16 cellular contexts compared by ENCODE assay signal in genomic region chr3:4894891-4895530, GRCh38.
A peak's percentile ranks its signal among the peaks of the same experiment; 100 is the strongest.
DNase-seq lines count a peak whose midpoint lies in the region; ATAC-seq, FAIRE-seq and TF ChIP-seq lines count a peak whose summit lies in the region.
"Had no signal": no experiment of that assay in that cellular context is flagged by ENCODE, and none has a peak within 500 bp of the region (broad histone marks: within the 10 kb centered on the region; RNA-seq: fewer than 3 reads in every experiment).

No MANE protein-coding gene starts in this region.

- no peak overlapping the region for H3K14ac ChIP-seq in neuronal stem cell (ENCODE audit: low read length)

- H3K27ac ChIP-seq in neuronal stem cell (replicated peaks; ENCODE audit: low read length), result no peak overlapping the region
- H3K27ac ChIP-seq in adrenal gland, result no peak overlapping the region
- H3K27ac ChIP-seq: A549 had no signal

- H3K4me2 ChIP-seq in neuronal stem cell (ENCODE audit: insufficient read depth, low read length, poor library complexity, severe bottlenecking), result no peak overlapping the region
- H3K4me2 ChIP-seq: A549 had no signal

- TF ChIP-seq POLR2A in adrenal gland (IDR thresholded peaks at IDR 0.05), result no peak

- H3K9me3 Mint-ChIP-seq in T-cell, result no peaks in the 10 kb centered on the region
- H3K9me3 Mint-ChIP-seq: CD8-positive, alpha-beta memory T cell had no signal

- H3K79me1 ChIP-seq in neuronal stem cell (ENCODE audit: low read depth, low read length), result no peaks in the 10 kb centered on the region

- H2AFZ ChIP-seq in neuronal stem cell (ENCODE audit: low read length), result no peak overlapping the region

- H3K9me3 ChIP-seq in neuronal stem cell (replicated peaks in 1 of 2; ENCODE audit: control insufficient read depth in 2 of 2, insufficient read depth in 1 of 2, low read depth in 1 of 2, low read length in 2 of 2) (no peaks in the 10 kb centered on the region), adrenal gland (replicated peaks in 1 of 3) (no peaks in the 10 kb centered on the region)
- H3K9me3 ChIP-seq: A549, BE2C, Caco-2, HAP-1 had no signal

- peak; percentile 35 for DNase-seq in NCI-H82 treated with DMSO at 0.1 percent for 48 hours (lab: John Stamatoyannopoulos, UW; ENCODE audit: unreplicated experiment)
- DNase-seq in choroid plexus epithelial cell (ENCODE audit: low read depth), result peak; percentile 60
- no peak for DNase-seq in neuronal stem cell (ENCODE audit: low spot score)
- DNase-seq in T-cell, result no peak
- no peak for DNase-seq in adrenal gland
- no peak for DNase-seq in RCC 7860 (ENCODE audit: low spot score)
- DNase-seq: BE2C; Caco-2; CD8-positive, alpha-beta memory T cell; GF-D8 had no signal

- no peak overlapping the region for H2BK12ac ChIP-seq in neuronal stem cell (ENCODE audit: low read length)

- no peak overlapping the region for H3K9ac ChIP-seq in neuronal stem cell (ENCODE audit: low read depth, low read length, poor library complexity)

- H3K4me3 Mint-ChIP-seq in T-cell, result no peak overlapping the region
- H3K4me3 Mint-ChIP-seq: CD8-positive, alpha-beta memory T cell had no signal

- no peak for FAIRE-seq in RCC 7860 (lab: Jason Lieb, UNC)
- FAIRE-seq: A549, GM19239, H1, HepG2, HTR-8/SVneo had no signal

- H2BK120ac ChIP-seq in neuronal stem cell (ENCODE audit: low read depth, low read length), result no peak overlapping the region

- H4K91ac ChIP-seq in neuronal stem cell (ENCODE audit: low read depth, low read length, poor library complexity), result no peak overlapping the region

- POLR2A ChIA-PET in T-cell (lab: Charles Lee), result no interaction called here

- H2AK5ac ChIP-seq in neuronal stem cell (ENCODE audit: low read depth, low read length), result no peak overlapping the region

- H3K27me3 ChIP-seq in neuronal stem cell (ENCODE audit: control insufficient read depth in 3 of 3, insufficient read depth in 3 of 3, low read depth in 1 of 3, low read length in 3 of 3), result peaks cover 0 to 2% (median 0%) of the 10 kb centered on the region in 3 experiments
- no peaks in the 10 kb centered on the region for H3K27me3 ChIP-seq in adrenal gland
- H3K27me3 ChIP-seq: BE2C had no signal

- H3K36me3 ChIP-seq in neuronal stem cell (replicated peaks in 1 of 2; ENCODE audit: control insufficient read depth in 2 of 2, insufficient read depth in 2 of 2, low read length in 2 of 2), result no peaks in the 10 kb centered on the region
- no peaks in the 10 kb centered on the region for H3K36me3 ChIP-seq in adrenal gland (replicated peaks in 1 of 2)
- H3K36me3 ChIP-seq: BE2C, HAP-1 had no signal

- H3K36me3 Mint-ChIP-seq in T-cell, result no peaks in the 10 kb centered on the region
- H3K36me3 Mint-ChIP-seq: CD8-positive, alpha-beta memory T cell had no signal

- H2BK5ac ChIP-seq in neuronal stem cell (ENCODE audit: low read length), result no peak overlapping the region

- H3K23ac ChIP-seq in neuronal stem cell (ENCODE audit: low read depth, low read length, poor library complexity), result no peak overlapping the region

- H3K4ac ChIP-seq in neuronal stem cell (ENCODE audit: low read length), result no peak overlapping the region

- peaks cover 13 to 24% (median 18%) of the 10 kb centered on the region in 3 donors for H3K4me1 Mint-ChIP-seq in T-cell

- H3K4me1 ChIP-seq in neuronal stem cell (ENCODE audit: control insufficient read depth in 2 of 2, insufficient read depth in 1 of 2, low read depth in 1 of 2, low read length in 2 of 2), result peaks cover 0 to 2% of the 10 kb centered on the region in 2 donors
- peaks cover 17 to 28% of the 10 kb centered on the region in 2 donors for H3K4me1 ChIP-seq in adrenal gland (replicated peaks in 1 of 2)
- H3K4me1 ChIP-seq: BE2C, Caco-2, HAP-1 had no signal

- no peak overlapping the region for H2BK15ac ChIP-seq in neuronal stem cell (ENCODE audit: low read length)

- TF ChIP-seq CTCF in choroid plexus epithelial cell (conservative IDR thresholded peaks at IDR 0.05; ENCODE audit: low read depth, low read length) (no peak), adrenal gland (IDR thresholded peaks at IDR 0.05) (no peak)

- no peak for ATAC-seq in T-cell (replicated peaks in 1 of 4)
- ATAC-seq: A549, HepG2 had no signal

- H3K27ac Mint-ChIP-seq in T-cell, result peak overlapping the region in 1 of 2 donors; percentile 5

- H4K8ac ChIP-seq in neuronal stem cell (ENCODE audit: low read depth, low read length), result no peak overlapping the region

- peak overlapping the region; percentile 60 for H3K18ac ChIP-seq in neuronal stem cell (ENCODE audit: low read length)

- WGBS in neuronal stem cell (ENCODE audit: extremely low coverage in 2 of 2, insufficient read length in 2 of 2, insufficient replicate concordance in 1 of 2), 2 donors, result no CpG with 5 or more reads among the region's 10 CpGs
- WGBS in adrenal gland, 4 donors, result 87 to 90% (median 88%) methylated on average over 9 to 10 of the region's 10 CpGs

- H3K4me3 ChIP-seq in choroid plexus epithelial cell (ENCODE audit: low read depth, low read length), result no peak overlapping the region
- H3K4me3 ChIP-seq in neuronal stem cell (ENCODE audit: low read length in 2 of 2), result no peak overlapping the region
- no peak overlapping the region for H3K4me3 ChIP-seq in adrenal gland
- H3K4me3 ChIP-seq: A549, HAP-1 had no signal

- no peaks in the 10 kb centered on the region for H3K27me3 Mint-ChIP-seq in T-cell
- H3K27me3 Mint-ChIP-seq: CD8-positive, alpha-beta memory T cell had no signal

- intact Hi-C loops in adrenal gland (cut with DNase I), result no loop called here

- CTCF ChIA-PET in T-cell (lab: Charles Lee), result no interaction called here

Comparison
In these comparisons a context has a peak if more than half of its experiments do, and no peak if none do; other contexts are left out.
1. DNase-seq: peak in NCI-H82 treated with DMSO at 0.1 percent for 48 hours (single experiment) and choroid plexus epithelial cell (single experiment); none in neuronal stem cell (single experiment), T-cell (0 of 34), adrenal gland (0 of 7) and RCC 7860 (single experiment).